1 cellular context compared by ENCODE assay signal in genomic region chr1:54488065-54488750, GRCh38.
TF ChIP-seq lines count a peak whose summit lies in the region.

No MANE protein-coding gene starts in this region.

TF ChIP-seq in K562, 482 proteins besides CTCF, POLR2A, EP300 and RAD21 (continued from another document and continues in another):
- TF ChIP-seq WHSC1 (IDR thresholded peaks at IDR 0.05; ENCODE audit: low read length) (no peak), TBL1XR1 (IDR thresholded peaks at IDR 0.05; ENCODE audit: low read length in 2 of 2) (peak; percentile 78 to 81; a peak in 2 of 4 replicates), MCM5 (IDR thresholded peaks at IDR 0.05; ENCODE audit: low read depth) (no peak), ZNF609 (CRISPR knock-in tag; IDR thresholded peaks at IDR 0.05; ENCODE audit: borderline replicate concordance) (no peak), ZBTB17 (CRISPR knock-in tag; IDR thresholded peaks at IDR 0.05) (peak; percentile 67), HMBOX1 (IDR thresholded peaks at IDR 0.05) (no peak), ZC3H8 (IDR thresholded peaks at IDR 0.05) (no peak), MNT (conservative IDR thresholded peaks at IDR 0.05) (peak; percentile 12 to 74; a peak in 2 of 4 replicates), RUNX1 (IDR thresholded peaks at IDR 0.05; ENCODE audit: low read depth) (no peak), SMC3 (conservative IDR thresholded peaks at IDR 0.05; ENCODE audit: insufficient read depth, low read depth, low read length) (peak; percentile 48), E2F3 (CRISPR knock-in tag; IDR thresholded peaks at IDR 0.05) (peak; percentile 80; the same call in 1 of the 2 replicates), TCFL5 (CRISPR knock-in tag; conservative IDR thresholded peaks at IDR 0.05) (no peak; the same call in 1 of the 2 replicates), ZNF830 (CRISPR knock-in tag; IDR thresholded peaks at IDR 0.05) (no peak), ZC3H4 (CRISPR knock-in tag; IDR thresholded peaks at IDR 0.05; ENCODE audit: borderline replicate concordance) (no peak), ZFPM2 (CRISPR knock-in tag; IDR thresholded peaks at IDR 0.05) (no peak), NR3C1 (CRISPR knock-in tag; IDR thresholded peaks at IDR 0.05) (no peak), ARHGAP35 (IDR thresholded peaks at IDR 0.05; ENCODE audit: partially characterized antibody) (no peak), MTA3 (IDR thresholded peaks at IDR 0.05; ENCODE audit: borderline replicate concordance) (peak; percentile 66), KDM2B (CRISPR knock-in tag; IDR thresholded peaks at IDR 0.05) (peak; percentile 71; the same call in 1 of the 2 replicates), ILF3 (IDR thresholded peaks at IDR 0.05; ENCODE audit: borderline replicate concordance) (no peak), ZBTB34 (CRISPR knock-in tag; IDR thresholded peaks at IDR 0.05) (no peak), CREM (IDR thresholded peaks at IDR 0.05; ENCODE audit: low read depth) (peak; percentile 55), KLF16 (IDR thresholded peaks at IDR 0.05) (no peak), SIRT6 (IDR thresholded peaks at IDR 0.05; ENCODE audit: low read depth, low read length) (no peak), ZNF274 (IDR thresholded peaks at IDR 0.05; ENCODE audit: borderline replicate concordance, low read depth, low read length) (no peak), ZNF253 (CRISPR knock-in tag; conservative IDR thresholded peaks at IDR 0.05) (no peak), XRCC4 (IDR thresholded peaks at IDR 0.05; ENCODE audit: extremely low read depth, insufficient read depth, insufficient read length) (no peak), RBM34 (IDR thresholded peaks at IDR 0.05; ENCODE audit: borderline replicate concordance, insufficient read depth, low read length) (no peak), CBX3 (IDR thresholded peaks at IDR 0.05; ENCODE audit: borderline replicate concordance in 1 of 2, low read length in 2 of 2) (peak in 1 of 2 experiments; percentile 44; a peak in 1 of 3 replicates), ZBTB11 (CRISPR knock-in tag; IDR thresholded peaks at IDR 0.05) (peak in 1 of 3 experiments; percentile 44; a peak in 1 of 6 replicates), ZNF263 (CRISPR knock-in tag; IDR thresholded peaks at IDR 0.05; ENCODE audit: borderline replicate concordance) (no peak; the same call in 1 of the 2 replicates), NR2F6 (CRISPR knock-in tag; IDR thresholded peaks at IDR 0.05) (no peak), UBTF (IDR thresholded peaks at IDR 0.05; ENCODE audit: borderline replicate concordance in 1 of 2, low read depth in 2 of 2, low read length in 2 of 2) (peak; percentile 63 to 80; a peak in 1 of 4 replicates), ZNF217 (CRISPR knock-in tag; IDR thresholded peaks at IDR 0.05) (no peak), EWSR1 (IDR thresholded peaks at IDR 0.05; ENCODE audit: borderline replicate concordance, low read depth, partially characterized antibody) (no peak), KDM5B (IDR thresholded peaks at IDR 0.05; ENCODE audit: insufficient replicate concordance, low read depth, low read length) (no peak), RCOR1 (IDR thresholded peaks at IDR 0.05; ENCODE audit: borderline replicate concordance in 1 of 2, low read depth in 2 of 2, low read length in 2 of 2) (peak; percentile 32 to 56; a peak in 2 of 4 replicates), PREB (CRISPR knock-in tag; IDR thresholded peaks at IDR 0.05) (no peak), ZNF589 (CRISPR knock-in tag; IDR thresholded peaks at IDR 0.05; ENCODE audit: low read depth) (peak; percentile 87; the same call in 1 of the 2 replicates), ZNF140 (CRISPR knock-in tag; IDR thresholded peaks at IDR 0.05) (no peak), HDAC8 (tag; IDR thresholded peaks at IDR 0.05) (peak; percentile 64; the same call in 1 of the 2 replicates)
- TF ChIP-seq, protein P1, sequence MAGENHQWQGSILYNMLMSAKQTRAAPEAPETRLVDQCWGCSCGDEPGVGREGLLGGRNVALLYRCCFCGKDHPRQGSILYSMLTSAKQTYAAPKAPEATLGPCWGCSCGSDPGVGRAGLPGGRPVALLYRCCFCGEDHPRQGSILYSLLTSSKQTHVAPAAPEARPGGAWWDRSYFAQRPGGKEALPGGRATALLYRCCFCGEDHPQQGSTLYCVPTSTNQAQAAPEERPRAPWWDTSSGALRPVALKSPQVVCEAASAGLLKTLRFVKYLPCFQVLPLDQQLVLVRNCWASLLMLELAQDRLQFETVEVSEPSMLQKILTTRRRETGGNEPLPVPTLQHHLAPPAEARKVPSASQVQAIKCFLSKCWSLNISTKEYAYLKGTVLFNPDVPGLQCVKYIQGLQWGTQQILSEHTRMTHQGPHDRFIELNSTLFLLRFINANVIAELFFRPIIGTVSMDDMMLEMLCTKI (IDR thresholded peaks at IDR 0.05; ENCODE audit: partially characterized antibody), result no peak
- TF ChIP-seq, protein P2, sequence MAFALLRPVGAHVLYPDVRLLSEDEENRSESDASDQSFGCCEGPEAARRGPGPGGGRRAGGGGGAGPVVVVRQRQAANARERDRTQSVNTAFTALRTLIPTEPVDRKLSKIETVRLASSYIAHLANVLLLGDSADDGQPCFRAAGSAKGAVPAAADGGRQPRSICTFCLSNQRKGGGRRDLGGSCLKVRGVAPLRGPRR (CRISPR knock-in tag; IDR thresholded peaks at IDR 0.05), result no peak
